16 cellular contexts compared by ENCODE assay signal in the genomic region with DNA sequence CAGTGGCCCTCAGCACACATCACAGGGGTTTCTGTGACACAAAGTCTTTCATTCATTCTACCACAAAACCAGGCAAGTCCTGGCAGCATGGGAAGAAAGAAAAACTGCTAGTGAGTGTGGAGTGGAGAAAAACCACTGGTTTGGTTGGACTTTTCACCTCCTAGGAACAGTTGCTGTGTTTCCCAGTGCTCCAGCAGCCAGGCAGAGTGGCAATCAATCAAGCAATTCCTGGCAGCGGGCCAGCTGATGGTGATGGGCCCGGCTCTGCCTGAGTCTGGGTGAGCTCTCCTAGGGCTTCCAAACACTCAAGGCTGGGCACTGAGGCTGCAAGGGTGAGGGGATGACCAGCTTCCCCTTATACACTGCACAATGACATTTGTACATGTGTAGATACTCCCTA.
DNase-seq lines count a peak whose midpoint lies in the region; ATAC-seq and TF ChIP-seq lines count a peak whose summit lies in the region.
"Had no signal": no experiment of that assay in that cellular context is flagged by ENCODE, and none has a peak within 500 bp of the region (broad histone marks: within the 10 kb centered on the region; RNA-seq: fewer than 3 reads in every experiment).

No MANE protein-coding gene starts in this region.

- TF ChIP-seq EP300 in sigmoid colon (IDR thresholded peaks at IDR 0.05), result no peak

- H3K4me1 ChIP-seq in adrenal gland (replicated peaks in 1 of 2), result no peaks in the 10 kb centered on the region
- no peaks in the 10 kb centered on the region for H3K4me1 ChIP-seq in sigmoid colon
- H3K4me1 ChIP-seq: heart right ventricle, right lobe of liver had no signal

- whole genome bisulfite sequencing in adrenal gland, 4 donors, result 25 to 43% (median 31%) methylated on average over 2 of the region's 2 CpGs
- 33 to 54% methylated on average over 2 of the region's 2 CpGs for WGBS in sigmoid colon, 2 donors

- H3K27me3 ChIP-seq in adrenal gland, result no peaks in the 10 kb centered on the region
- no peaks in the 10 kb centered on the region for H3K27me3 ChIP-seq in sigmoid colon
- H3K27me3 ChIP-seq: heart right ventricle, right lobe of liver had no signal

- DNase-seq in left ventricle myocardium superior, result peak; percentile 33
- DNase-seq in cardiac septum (ENCODE audit: low spot score), result no peak
- peak; percentile 67 for DNase-seq in NCI-H2227 (lab: John Stamatoyannopoulos, UW; ENCODE audit: unreplicated experiment)
- peak in 5 of 7 donors; percentile 13 to 59 (median 29) for DNase-seq in adrenal gland
- DNase-seq in activated CD4-positive, alpha-beta T cell treated with anti-CD3 and anti-CD28 coated beads for 48 hours, result no peak
- DNase-seq in foreskin melanocyte, result no peak
- no peak for DNase-seq in T-helper 1 cell
- DNase-seq in sigmoid colon, result no peak
- DNase-seq: activated naive CD8-positive, alpha-beta T cell treated with anti-CD3 and anti-CD28 coated beads, Interleukin-2, amount 50 U/mL, for 24 hours; H7; heart right ventricle; NK-92 treated with Interleukin-12 subunit alpha and Interleukin-12 subunit beta, amount 100 ng/mL, for 24 hours; stimulated activated CD4-positive, alpha-beta T cell treated with anti-CD3 and anti-CD28 coated beads, Interleukin-1b, Interleukin-23, amount 100 ng/mL, for 48 hours had no signal

- TF ChIP-seq POLR2A in adrenal gland (IDR thresholded peaks at IDR 0.05) (no peak), sigmoid colon (IDR thresholded peaks at IDR 0.05) (no peak)

- no peak overlapping the region for H3K4me3 ChIP-seq in adrenal gland
- no peak overlapping the region for H3K4me3 ChIP-seq in sigmoid colon
- H3K4me3 ChIP-seq: heart right ventricle, right lobe of liver had no signal

- intact Hi-C loops in left ventricle myocardium superior (cut with micrococcal nuclease) (no loop called here), cardiac septum (cut with DNase I) (no loop called here), adrenal gland (cut with DNase I) (no loop called here), sigmoid colon (cut with DNase I) (no loop called here)

- H3K9me3 ChIP-seq in adrenal gland (replicated peaks in 1 of 3), result no peaks in the 10 kb centered on the region
- peaks cover 0 to 5% (median 0%) of the 10 kb centered on the region in 4 donors for H3K9me3 ChIP-seq in sigmoid colon
- H3K9me3 ChIP-seq: right lobe of liver had no signal

- TF ChIP-seq CTCF in adrenal gland (IDR thresholded peaks at IDR 0.05) (no peak), sigmoid colon (IDR thresholded peaks at IDR 0.05) (no peak)

- ATAC-seq in left ventricle myocardium superior, result no peak
- ATAC-seq: activated naive CD8-positive, alpha-beta T cell treated with anti-CD3 and anti-CD28 coated beads, Interleukin-2, amount 50 U/mL, for 24 hours; activated T-helper 17 cell treated with anti-CD3 and anti-CD28 coated beads, Interleukin-2, amount 50 U/mL, for 72 hours; heart right ventricle had no signal

- H3K27ac ChIP-seq in adrenal gland, result no peak overlapping the region
- H3K27ac ChIP-seq in sigmoid colon, result no peak overlapping the region
- H3K27ac ChIP-seq: heart right ventricle, right lobe of liver, RWPE1 had no signal

- H3K36me3 ChIP-seq in adrenal gland (replicated peaks in 1 of 2) (no peaks in the 10 kb centered on the region), sigmoid colon (no peaks in the 10 kb centered on the region)
- H3K36me3 ChIP-seq: right lobe of liver had no signal

Comparison
In these comparisons a context has a peak if more than half of its experiments do, and no peak if none do; other contexts are left out.
1. DNase-seq: peak in left ventricle myocardium superior (single experiment), NCI-H2227 (single experiment) and adrenal gland (5 of 7); none in cardiac septum (single experiment), activated CD4-positive, alpha-beta T cell treated with anti-CD3 and anti-CD28 coated beads for 48 hours (single experiment), foreskin melanocyte (single experiment), T-helper 1 cell (0 of 5) and sigmoid colon (single experiment).